Comparison of ENCODE assay signal across 8 cellular contexts in genomic region chr13:67229438-67230242, GRCh38. TPM values are rescaled to one million over a fixed set of nuclear protein-coding genes. Genes with fewer than 3 reads are reported as not detected.
DNase-seq lines count a peak whose midpoint lies in the region; ATAC-seq and TF ChIP-seq lines count a peak whose summit lies in the region.

No MANE protein-coding gene starts in this region.

- no peaks in the 10 kb centered on the region for H3K79me1 ChIP-seq in H9 (ENCODE audit: insufficient read depth, low read depth, low read length, poor library complexity, severe bottlenecking)

- no peaks in the 10 kb centered on the region for H3K79me2 ChIP-seq in H9 (ENCODE audit: insufficient read depth, low read length)

- H3K27me3 ChIP-seq in H9 (ENCODE audit: insufficient read depth, low read length) (no peaks in the 10 kb centered on the region; the same call in 1 of the 2 replicates), heart left ventricle (peaks cover 0 to 10% (median 0%) of the 10 kb centered on the region in 9 donors)

- ATAC-seq in SK-N-SH treated with all-trans-retinoic acid at 6 μM for 48 hours (peak; percentile 35), heart left ventricle (peak in 3 of 4 donors; percentile 1 to 9 (median 2)), GM21528 (IDR thresholded peaks at IDR 0.05; ENCODE audit: low FRiP score, unreplicated experiment) (no peak)

- WGBS in H9 (ENCODE audit: extremely low coverage, insufficient read length, low lambda C conversion rate) = no CpG with 5 or more reads among the region's 19 CpGs
- 0 to 1% (median 1%) methylated on average over 19 of the region's 19 CpGs for WGBS in heart left ventricle, 4 donors

- H2AFZ ChIP-seq in H9 (ENCODE audit: low read length) = no peak overlapping the region

- H3K14ac ChIP-seq in H9 (ENCODE audit: insufficient read depth, low read length) = no peak overlapping the region

- H3K27ac ChIP-seq in H9 (ENCODE audit: insufficient read length, low read depth, low read length) = no peak overlapping the region
- H3K27ac ChIP-seq in heart left ventricle = peak overlapping the region in 11 of 12 donors; percentile 9 to 97 (median 90)
- H3K27ac ChIP-seq in skin epidermis = peak overlapping the region in 5 of 21 experiments; percentile 24 to 76 (median 61)

- no peak overlapping the region for H2BK5ac ChIP-seq in H9 (ENCODE audit: insufficient read length, low read length)

- peak; percentile 5 for DNase-seq in GM03348 (ENCODE audit: low spot score)
- no peak for DNase-seq in H9
- DNase-seq in heart left ventricle = no peak
- no peak for DNase-seq in NCI-H1930 (lab: John Stamatoyannopoulos, UW)
- DNase-seq in H4 (ENCODE audit: low spot score) = no peak

- intact Hi-C loops in heart left ventricle (cut with DNase I) = loop anchor here (5.0 to 10.0 kb wide), 21 partner anchors 82 to 1575 kb away; no protein-coding TSS in a partner anchor

- H2BK15ac ChIP-seq in H9 (ENCODE audit: low read depth, low read length) = no peak overlapping the region

- no peak overlapping the region for H3K18ac ChIP-seq in H9 (ENCODE audit: insufficient read length, low read depth, low read length)

- H4K8ac ChIP-seq in H9 (replicated peaks; ENCODE audit: insufficient read length, low read depth, low read length) = no peak overlapping the region

- TF ChIP-seq CTCF in H9 (conservative IDR thresholded peaks at IDR 0.05) = no peak
- TF ChIP-seq CTCF in heart left ventricle (IDR thresholded peaks at IDR 0.05) = no peak

- no peak overlapping the region for H2BK120ac ChIP-seq in H9 (ENCODE audit: low read depth, low read length, poor library complexity, severe bottlenecking)

- no peak overlapping the region for H3K27ac Mint-ChIP-seq in H9

- H3K4ac ChIP-seq in H9 (ENCODE audit: low read depth, low read length) = no peak overlapping the region

- H2AK5ac ChIP-seq in H9 (ENCODE audit: insufficient read length, low read length) = no peak overlapping the region

- H3K9ac ChIP-seq in H9 (ENCODE audit: extremely low read depth, insufficient read length, low read length) = no peak overlapping the region

- H3K9me3 ChIP-seq in H9 (ENCODE audit: control insufficient read depth, low read depth, low read length) = no peaks in the 10 kb centered on the region
- no peaks in the 10 kb centered on the region for H3K9me3 ChIP-seq in heart left ventricle

- peaks cover 0 to 5% of the 10 kb centered on the region in 2 experiments; a peak in 2 of 4 replicates for H3K4me1 Mint-ChIP-seq in H9

- no peak overlapping the region for H3K56ac ChIP-seq in H9 (ENCODE audit: insufficient read length, low read depth, low read length)

- no peaks in the 10 kb centered on the region for H4K20me1 ChIP-seq in H9 (ENCODE audit: control insufficient read depth, insufficient read depth, insufficient read length)

- H3K4me1 ChIP-seq in H9 (ENCODE audit: insufficient read depth, low read length) (no peaks in the 10 kb centered on the region), heart left ventricle (peaks cover 0 to 35% (median 6%) of the 10 kb centered on the region in 12 donors)

- no peaks in the 10 kb centered on the region for H3K36me3 Mint-ChIP-seq in H9 (ENCODE audit: insufficient read depth in 1 of 3, low read depth in 3 of 3)

- no peak overlapping the region for H2BK20ac ChIP-seq in H9 (ENCODE audit: low read depth, low read length, poor library complexity, severe bottlenecking)

- H2BK12ac ChIP-seq in H9 (ENCODE audit: insufficient read length, low read depth, low read length) = no peak overlapping the region

- H3K27me3 Mint-ChIP-seq in H9 (ENCODE audit: low read depth) = peaks cover 19% of the 10 kb centered on the region

- H3K4me3 Mint-ChIP-seq in H9 = no peak overlapping the region

- peaks cover 18% of the 10 kb centered on the region for H3K23me2 ChIP-seq in H9 (ENCODE audit: insufficient read length, low read depth, low read length, poor library complexity, severe bottlenecking)

- H3K36me3 ChIP-seq in heart left ventricle = no peaks in the 10 kb centered on the region

- TF ChIP-seq POLR2A in heart left ventricle (IDR thresholded peaks at IDR 0.05) = no peak

- H4K5ac ChIP-seq in H9 (ENCODE audit: insufficient read length, low read depth, low read length) = no peak overlapping the region

- H3T11ph ChIP-seq in H9 (ENCODE audit: low read length) = no peak overlapping the region

- no peak overlapping the region for H3K23ac ChIP-seq in H9 (ENCODE audit: insufficient read length, low read depth, low read length)

- H3K4me3 ChIP-seq in heart left ventricle (peak overlapping the region; percentile 60 to 82 (median 78)), skin epidermis (peak overlapping the region; percentile 38 to 82 (median 69))

- H3K9me3 Mint-ChIP-seq in H9 = no peaks in the 10 kb centered on the region

- H4K91ac ChIP-seq in H9 (ENCODE audit: insufficient read length, low read depth, low read length) = no peak overlapping the region

- peak overlapping the region; percentile 95 for H3K4me2 ChIP-seq in H9 (ENCODE audit: insufficient read depth, insufficient read length, low read length)

TF ChIP-seq in SK-N-SH treated with all-trans-retinoic acid at 6 μM for 48 hours, 23 proteins besides CTCF, POLR2A, EP300 and RAD21:
- TF ChIP-seq ZFP3 (CRISPR knock-in tag; IDR thresholded peaks at IDR 0.05) (no peak), OSR1 (CRISPR knock-in tag; IDR thresholded peaks at IDR 0.05) (no peak)
- TF ChIP-seq, protein P1, sequence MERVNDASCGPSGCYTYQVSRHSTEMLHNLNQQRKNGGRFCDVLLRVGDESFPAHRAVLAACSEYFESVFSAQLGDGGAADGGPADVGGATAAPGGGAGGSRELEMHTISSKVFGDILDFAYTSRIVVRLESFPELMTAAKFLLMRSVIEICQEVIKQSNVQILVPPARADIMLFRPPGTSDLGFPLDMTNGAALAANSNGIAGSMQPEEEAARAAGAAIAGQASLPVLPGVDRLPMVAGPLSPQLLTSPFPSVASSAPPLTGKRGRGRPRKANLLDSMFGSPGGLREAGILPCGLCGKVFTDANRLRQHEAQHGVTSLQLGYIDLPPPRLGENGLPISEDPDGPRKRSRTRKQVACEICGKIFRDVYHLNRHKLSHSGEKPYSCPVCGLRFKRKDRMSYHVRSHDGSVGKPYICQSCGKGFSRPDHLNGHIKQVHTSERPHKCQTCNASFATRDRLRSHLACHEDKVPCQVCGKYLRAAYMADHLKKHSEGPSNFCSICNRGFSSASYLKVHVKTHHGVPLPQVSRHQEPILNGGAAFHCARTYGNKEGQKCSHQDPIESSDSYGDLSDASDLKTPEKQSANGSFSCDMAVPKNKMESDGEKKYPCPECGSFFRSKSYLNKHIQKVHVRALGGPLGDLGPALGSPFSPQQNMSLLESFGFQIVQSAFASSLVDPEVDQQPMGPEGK (CRISPR knock-in tag; IDR thresholded peaks at IDR 0.05; ENCODE audit: borderline replicate concordance) = no peak
- TF ChIP-seq, protein P2, sequence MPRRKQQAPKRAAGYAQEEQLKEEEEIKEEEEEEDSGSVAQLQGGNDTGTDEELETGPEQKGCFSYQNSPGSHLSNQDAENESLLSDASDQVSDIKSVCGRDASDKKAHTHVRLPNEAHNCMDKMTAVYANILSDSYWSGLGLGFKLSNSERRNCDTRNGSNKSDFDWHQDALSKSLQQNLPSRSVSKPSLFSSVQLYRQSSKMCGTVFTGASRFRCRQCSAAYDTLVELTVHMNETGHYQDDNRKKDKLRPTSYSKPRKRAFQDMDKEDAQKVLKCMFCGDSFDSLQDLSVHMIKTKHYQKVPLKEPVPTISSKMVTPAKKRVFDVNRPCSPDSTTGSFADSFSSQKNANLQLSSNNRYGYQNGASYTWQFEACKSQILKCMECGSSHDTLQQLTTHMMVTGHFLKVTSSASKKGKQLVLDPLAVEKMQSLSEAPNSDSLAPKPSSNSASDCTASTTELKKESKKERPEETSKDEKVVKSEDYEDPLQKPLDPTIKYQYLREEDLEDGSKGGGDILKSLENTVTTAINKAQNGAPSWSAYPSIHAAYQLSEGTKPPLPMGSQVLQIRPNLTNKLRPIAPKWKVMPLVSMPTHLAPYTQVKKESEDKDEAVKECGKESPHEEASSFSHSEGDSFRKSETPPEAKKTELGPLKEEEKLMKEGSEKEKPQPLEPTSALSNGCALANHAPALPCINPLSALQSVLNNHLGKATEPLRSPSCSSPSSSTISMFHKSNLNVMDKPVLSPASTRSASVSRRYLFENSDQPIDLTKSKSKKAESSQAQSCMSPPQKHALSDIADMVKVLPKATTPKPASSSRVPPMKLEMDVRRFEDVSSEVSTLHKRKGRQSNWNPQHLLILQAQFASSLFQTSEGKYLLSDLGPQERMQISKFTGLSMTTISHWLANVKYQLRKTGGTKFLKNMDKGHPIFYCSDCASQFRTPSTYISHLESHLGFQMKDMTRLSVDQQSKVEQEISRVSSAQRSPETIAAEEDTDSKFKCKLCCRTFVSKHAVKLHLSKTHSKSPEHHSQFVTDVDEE (CRISPR knock-in tag; IDR thresholded peaks at IDR 0.05) = 0 out of 2 replicates have a peak, but pooled peaks have one; percentile 10

RNA-seq across cellular contexts. Expression of gene PCDH9, which starts 0.5 kb away (rescaled TPM):
- total RNA-seq in H9 (2021) (0.09 and 0.11 TPM in 2 replicates), heart left ventricle (10 to 100 TPM; 13.6 to 26.9 (median 21.6) TPM)
- 10 to 100 TPM in 1 of 2 donors, 1 to 10 TPM in 1; 3.0 to 39.6 TPM for polyA plus RNA-seq in heart left ventricle
- total RNA-seq in H4 (2014; rRNA removed; shearing (Covaris generic)) = 5.6 and 7.7 TPM in 2 replicates
